Comparison of ENCODE assay signal across 8 cellular contexts in genomic region chr1:77759090-77760028, GRCh38. TPM values are rescaled to one million over a fixed set of nuclear protein-coding genes. Genes with fewer than 3 reads are reported as not detected.
DNase-seq lines count a peak whose midpoint lies in the region; ATAC-seq and TF ChIP-seq lines count a peak whose summit lies in the region.

Gene USP33 (minus strand): TSS chr1:77759852. CDS start chr1:77741697, 18,155 bp downstream.

- H3K9ac ChIP-seq in endodermal cell (ENCODE audit: extremely low read depth, low read length, poor library complexity, severe bottlenecking): peak within 1 kb of the TSS; percentile 71

- peak within 1 kb of the TSS; percentile 75 for H3K4me3 ChIP-seq in HL-60 (replicated peaks; ENCODE audit: insufficient read depth, low read length)
- peak within 1 kb of the TSS; percentile 91 for H3K4me3 ChIP-seq in endodermal cell (ENCODE audit: low read length)
- H3K4me3 ChIP-seq in mesodermal cell (ENCODE audit: extremely low read depth, insufficient read depth, low read length, poor library complexity, severe bottlenecking): peak within 1 kb of the TSS; percentile 89

- H3K4me1 ChIP-seq in endodermal cell (ENCODE audit: control insufficient read depth, insufficient read depth, low read length): no peaks in the 10 kb centered on the region
- no peaks in the 10 kb centered on the region for H3K4me1 ChIP-seq in mesodermal cell (ENCODE audit: control insufficient read depth, insufficient read depth, low read length, poor library complexity, severe bottlenecking)

- H3K4me3 Mint-ChIP-seq in activated CD8-positive, alpha-beta memory T cell treated with anti-CD3 and anti-CD28 coated beads, Interleukin-2, amount 10 ng/mL, durations not matched to agents 7 days and 5 days: peak within 1 kb of the TSS; percentile 90
- peak within 1 kb of the TSS; percentile 92 for H3K4me3 Mint-ChIP-seq in endodermal cell

- H3K27me3 Mint-ChIP-seq in activated CD8-positive, alpha-beta memory T cell treated with anti-CD3 and anti-CD28 coated beads, Interleukin-2, amount 10 ng/mL, durations not matched to agents 7 days and 5 days: no peaks in the 10 kb centered on the region
- H3K27me3 Mint-ChIP-seq in endodermal cell (ENCODE audit: insufficient read depth): no peaks in the 10 kb centered on the region

- H3K27ac Mint-ChIP-seq in activated CD8-positive, alpha-beta memory T cell treated with anti-CD3 and anti-CD28 coated beads, Interleukin-2, amount 10 ng/mL, durations not matched to agents 7 days and 5 days: peak within 1 kb of the TSS; percentile 96
- H3K27ac Mint-ChIP-seq in endodermal cell: peak within 1 kb of the TSS; percentile 86

- DNase-seq in COLO668 (lab: John Stamatoyannopoulos, UW; ENCODE audit: unreplicated experiment) (peak; percentile 98), HL-60 (ENCODE audit: low read depth in 1 of 2, low spot score in 1 of 2) (peak; percentile 54 to 88), NOMO-1 treated with dmso at 0.1 percent for 144 hours (lab: John Stamatoyannopoulos, UW; ENCODE audit: unreplicated experiment) (peak; percentile 59), endodermal cell (peak; percentile 96)
- DNase-seq in activated CD8-positive, alpha-beta memory T cell treated with anti-CD3 and anti-CD28 coated beads, Interleukin-2, amount 10 ng/mL, durations not matched to agents 7 days and 5 days: peak; percentile 92
- DNase-seq in stimulated activated CD8-positive, alpha-beta memory T cell treated with anti-CD3 and anti-CD28 coated beads, Interleukin-15, amount 100 ng/mL, for 48 hours (ENCODE audit: low read depth in 2 of 2): peak; percentile 83 to 86

- H3K27ac ChIP-seq in HL-60 (replicated peaks): peak within 1 kb of the TSS; percentile 96
- H3K27ac ChIP-seq in endodermal cell (ENCODE audit: low read depth, low read length): peak within 1 kb of the TSS; percentile 77
- peak within 1 kb of the TSS; percentile 85 for H3K27ac ChIP-seq in mesodermal cell (ENCODE audit: low read depth, low read length, severe bottlenecking)

- no peaks in the 10 kb centered on the region for H3K9me3 Mint-ChIP-seq in activated CD8-positive, alpha-beta memory T cell treated with anti-CD3 and anti-CD28 coated beads, Interleukin-2, amount 10 ng/mL, durations not matched to agents 7 days and 5 days (ENCODE audit: low read depth)
- no peaks in the 10 kb centered on the region for H3K9me3 Mint-ChIP-seq in endodermal cell

- H3K9me3 ChIP-seq in endodermal cell (ENCODE audit: control insufficient read depth, low read length) (no peaks in the 10 kb centered on the region), mesodermal cell (ENCODE audit: control insufficient read depth, low read length) (no peaks in the 10 kb centered on the region)

- 0% methylated on average over 8 to 79 of the region's 79 CpGs for WGBS in endodermal cell (ENCODE audit: insufficient coverage in 1 of 2, insufficient read length in 1 of 2), 2 experiments
- WGBS in mesodermal cell (ENCODE audit: insufficient coverage in 2 of 2), 2 experiments: 0% methylated on average over 45 to 52 of the region's 79 CpGs

- CTCF ChIA-PET in activated CD8-positive, alpha-beta memory T cell treated with anti-CD3 and anti-CD28 coated beads, Interleukin-2, amount 10 ng/mL, durations not matched to agents 7 days and 5 days (lab: Charles Lee): interaction anchor here (0.6 kb wide), 1 partner anchor 20 kb away, joined by 3 read pairs; the partner anchor contains the start of gene MIGA1

- TF ChIP-seq CTCF in HL-60 (IDR thresholded peaks at IDR 0.05; ENCODE audit: insufficient read depth, low read length) (no peak), endodermal cell (conservative IDR thresholded peaks at IDR 0.05) (no peak)

- ATAC-seq in GM19463 (IDR thresholded peaks at IDR 0.05; ENCODE audit: unreplicated experiment): peak; percentile 96
- ATAC-seq in activated CD8-positive, alpha-beta memory T cell treated with anti-CD3 and anti-CD28 coated beads, Interleukin-2, amount 10 ng/mL, durations not matched to agents 7 days and 5 days: peak; percentile 93

- H3K4me1 Mint-ChIP-seq in activated CD8-positive, alpha-beta memory T cell treated with anti-CD3 and anti-CD28 coated beads, Interleukin-2, amount 10 ng/mL, durations not matched to agents 7 days and 5 days: peaks cover 30% of the 10 kb centered on the region
- H3K4me1 Mint-ChIP-seq in endodermal cell: peaks cover 21% of the 10 kb centered on the region

- H3K36me3 Mint-ChIP-seq in activated CD8-positive, alpha-beta memory T cell treated with anti-CD3 and anti-CD28 coated beads, Interleukin-2, amount 10 ng/mL, durations not matched to agents 7 days and 5 days: peaks cover 7% of the 10 kb centered on the region
- H3K36me3 Mint-ChIP-seq in endodermal cell (ENCODE audit: low read depth): no peaks in the 10 kb centered on the region

- H3K36me3 ChIP-seq in endodermal cell (ENCODE audit: control insufficient read depth, insufficient read depth, low read length): no peaks in the 10 kb centered on the region
- no peaks in the 10 kb centered on the region for H3K36me3 ChIP-seq in mesodermal cell (ENCODE audit: control insufficient read depth, insufficient read depth, low read length)

- no peaks in the 10 kb centered on the region for H3K27me3 ChIP-seq in HL-60 (ENCODE audit: insufficient read depth, poor library complexity, severe bottlenecking)
- no peaks in the 10 kb centered on the region for H3K27me3 ChIP-seq in endodermal cell (ENCODE audit: control insufficient read depth, insufficient read depth, low read length, poor library complexity, severe bottlenecking)

RNA-seq across cellular contexts. Expression of gene USP33, which starts in this region (rescaled TPM):
- 10 to 100 TPM; 46.2 to 48.5 TPM for total RNA-seq in activated CD8-positive, alpha-beta memory T cell treated with anti-CD3 and anti-CD28 coated beads, Interleukin-2, amount 10 ng/mL, durations not matched to agents 7 days and 5 days
- 10 to 100 TPM; 61.8 to 67.6 TPM for total RNA-seq in endodermal cell
- polyA plus RNA-seq in endodermal cell (2013, experiment 1 of 2): 56.3 TPM
- polyA plus RNA-seq in endodermal cell (2013, experiment 2 of 2): 58.0 TPM
- polyA plus RNA-seq in mesodermal cell (2013, experiment 1 of 2): 53.6 TPM
- polyA plus RNA-seq in mesodermal cell (2013, experiment 2 of 2): 60.4 TPM

Comparison
In these comparisons a context has a peak if more than half of its experiments do, and no peak if none do; other contexts are left out.
1. Peak in every context shown above with its lines: DNase-seq, ATAC-seq, H3K4me3 ChIP-seq and H3K27ac ChIP-seq.